In the genomic region with DNA sequence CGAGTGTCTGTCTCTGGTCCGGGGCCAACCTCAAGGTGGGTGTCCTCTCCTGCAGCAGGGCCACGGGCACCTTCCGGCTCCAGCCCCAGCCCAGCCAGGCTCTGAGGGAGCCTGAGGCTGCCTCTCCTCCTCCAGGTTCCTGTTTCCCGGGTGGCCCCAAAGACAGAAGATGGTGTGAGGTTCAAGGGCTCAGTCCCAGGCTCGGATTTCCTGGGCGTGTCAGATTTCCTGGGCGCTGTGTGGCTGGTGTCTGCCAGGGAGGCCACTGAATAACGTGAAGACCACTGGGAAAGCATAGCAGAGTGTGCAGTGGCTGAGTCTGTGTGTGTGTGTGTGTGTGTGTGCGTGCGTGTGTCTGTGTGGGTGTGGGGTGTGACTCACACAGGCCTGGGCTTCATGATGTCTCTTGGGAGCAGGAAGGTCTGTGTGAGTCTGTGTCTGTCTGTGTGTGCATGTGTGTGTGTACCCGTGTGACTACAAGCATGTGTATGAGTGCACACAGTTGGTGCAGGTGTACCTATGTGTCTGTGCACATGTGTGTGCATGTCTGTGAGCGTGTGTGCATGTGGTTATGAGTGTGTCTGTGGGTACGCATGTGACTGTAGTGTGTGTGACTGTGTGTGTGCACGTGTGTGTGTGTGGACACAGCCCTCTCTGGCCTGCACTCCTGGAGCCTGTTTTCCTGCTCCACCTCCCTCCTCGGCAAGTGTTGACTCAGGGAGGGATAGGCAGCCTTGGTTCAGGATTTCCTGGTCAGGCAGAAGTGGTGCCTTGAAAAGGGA, we compare ENCODE assay signal across 8 cellular contexts. TPM values are rescaled to one million over a fixed set of nuclear protein-coding genes. Genes with fewer than 3 reads are reported as not detected.
DNase-seq lines count a peak whose midpoint lies in the region; ATAC-seq and TF ChIP-seq lines count a peak whose summit lies in the region.

No MANE protein-coding gene starts in this region.

- H3K4me3 ChIP-seq in fibroblast of pulmonary artery (replicated peaks; ENCODE audit: low read depth, low read length) = no peak overlapping the region

- ATAC-seq in WTC11 = no peak
- ATAC-seq in sciatic nerve = peak; percentile 67
- ATAC-seq in GM21529 (IDR thresholded peaks at IDR 0.05; ENCODE audit: unreplicated experiment) = no peak

- intact Hi-C loops in sciatic nerve (cut with DNase I) = no loop called here

- H3K36me3 Mint-ChIP-seq in WTC11 = no peaks in the 10 kb centered on the region

- H3K27me3 Mint-ChIP-seq in WTC11 (ENCODE audit: low read depth) = no peaks in the 10 kb centered on the region

- peak overlapping the region; percentile 79 for H3K27ac Mint-ChIP-seq in WTC11

- peaks cover 20% of the 10 kb centered on the region for H3K4me1 Mint-ChIP-seq in WTC11

- H3K4me3 Mint-ChIP-seq in WTC11 = no peak overlapping the region

- no peak for TF ChIP-seq CTCF in WTC11 (IDR thresholded peaks at IDR 0.05)
- TF ChIP-seq CTCF in fibroblast of pulmonary artery (IDR thresholded peaks at IDR 0.05; ENCODE audit: low read length, missing control alignments) = no peak

- no peaks in the 10 kb centered on the region for H3K9me3 Mint-ChIP-seq in WTC11

- CTCF ChIA-PET in WTC11 (lab: Charles Lee) = interaction anchor here (1.0 to 1.8 kb wide), 3 partner anchors 25 to 133 kb away, joined by 3 to 7 read pairs (median 4); no protein-coding TSS in a partner anchor

- peak; percentile 77 for DNase-seq in activated effector memory CD4-positive, alpha-beta T cell treated with anti-CD3 and anti-CD28 coated beads, Interleukin-2, amount 50 U/mL, for 16 hours
- no peak for DNase-seq in activated effector memory CD4-positive, alpha-beta T cell treated with Interleukin-2 at 50 U/mL for 16 hours
- DNase-seq in WTC11 (ENCODE audit: low spot score) (no peak), fibroblast of pulmonary artery (ENCODE audit: low read depth) (peak; percentile 85), sciatic nerve (ENCODE audit: low spot score) (no peak), midbrain (lab: John Stamatoyannopoulos, UW) (no peak), NCI-H345 treated with DMSO at 0.1 percent for 48 hours (lab: John Stamatoyannopoulos, UW; ENCODE audit: unreplicated experiment) (no peak)

- POLR2A ChIA-PET in WTC11 (lab: Charles Lee) = no interaction called here

TF ChIP-seq in WTC11, 78 proteins besides CTCF, POLR2A, EP300 and RAD21:
- TF ChIP-seq RORB (CRISPR knock-in tag; IDR thresholded peaks at IDR 0.05) = no peak
- TF ChIP-seq, protein P1, sequence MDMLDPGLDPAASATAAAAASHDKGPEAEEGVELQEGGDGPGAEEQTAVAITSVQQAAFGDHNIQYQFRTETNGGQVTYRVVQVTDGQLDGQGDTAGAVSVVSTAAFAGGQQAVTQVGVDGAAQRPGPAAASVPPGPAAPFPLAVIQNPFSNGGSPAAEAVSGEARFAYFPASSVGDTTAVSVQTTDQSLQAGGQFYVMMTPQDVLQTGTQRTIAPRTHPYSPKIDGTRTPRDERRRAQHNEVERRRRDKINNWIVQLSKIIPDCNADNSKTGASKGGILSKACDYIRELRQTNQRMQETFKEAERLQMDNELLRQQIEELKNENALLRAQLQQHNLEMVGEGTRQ (CRISPR knock-in tag; IDR thresholded peaks at IDR 0.05) = no peak
- TF ChIP-seq, protein P2, sequence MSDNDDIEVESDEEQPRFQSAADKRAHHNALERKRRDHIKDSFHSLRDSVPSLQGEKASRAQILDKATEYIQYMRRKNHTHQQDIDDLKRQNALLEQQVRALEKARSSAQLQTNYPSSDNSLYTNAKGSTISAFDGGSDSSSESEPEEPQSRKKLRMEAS (CRISPR knock-in tag; IDR thresholded peaks at IDR 0.05) = no peak
- TF ChIP-seq, protein P3, sequence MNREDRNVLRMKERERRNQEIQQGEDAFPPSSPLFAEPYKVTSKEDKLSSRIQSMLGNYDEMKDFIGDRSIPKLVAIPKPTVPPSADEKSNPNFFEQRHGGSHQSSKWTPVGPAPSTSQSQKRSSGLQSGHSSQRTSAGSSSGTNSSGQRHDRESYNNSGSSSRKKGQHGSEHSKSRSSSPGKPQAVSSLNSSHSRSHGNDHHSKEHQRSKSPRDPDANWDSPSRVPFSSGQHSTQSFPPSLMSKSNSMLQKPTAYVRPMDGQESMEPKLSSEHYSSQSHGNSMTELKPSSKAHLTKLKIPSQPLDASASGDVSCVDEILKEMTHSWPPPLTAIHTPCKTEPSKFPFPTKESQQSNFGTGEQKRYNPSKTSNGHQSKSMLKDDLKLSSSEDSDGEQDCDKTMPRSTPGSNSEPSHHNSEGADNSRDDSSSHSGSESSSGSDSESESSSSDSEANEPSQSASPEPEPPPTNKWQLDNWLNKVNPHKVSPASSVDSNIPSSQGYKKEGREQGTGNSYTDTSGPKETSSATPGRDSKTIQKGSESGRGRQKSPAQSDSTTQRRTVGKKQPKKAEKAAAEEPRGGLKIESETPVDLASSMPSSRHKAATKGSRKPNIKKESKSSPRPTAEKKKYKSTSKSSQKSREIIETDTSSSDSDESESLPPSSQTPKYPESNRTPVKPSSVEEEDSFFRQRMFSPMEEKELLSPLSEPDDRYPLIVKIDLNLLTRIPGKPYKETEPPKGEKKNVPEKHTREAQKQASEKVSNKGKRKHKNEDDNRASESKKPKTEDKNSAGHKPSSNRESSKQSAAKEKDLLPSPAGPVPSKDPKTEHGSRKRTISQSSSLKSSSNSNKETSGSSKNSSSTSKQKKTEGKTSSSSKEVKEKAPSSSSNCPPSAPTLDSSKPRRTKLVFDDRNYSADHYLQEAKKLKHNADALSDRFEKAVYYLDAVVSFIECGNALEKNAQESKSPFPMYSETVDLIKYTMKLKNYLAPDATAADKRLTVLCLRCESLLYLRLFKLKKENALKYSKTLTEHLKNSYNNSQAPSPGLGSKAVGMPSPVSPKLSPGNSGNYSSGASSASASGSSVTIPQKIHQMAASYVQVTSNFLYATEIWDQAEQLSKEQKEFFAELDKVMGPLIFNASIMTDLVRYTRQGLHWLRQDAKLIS (CRISPR knock-in tag; IDR thresholded peaks at IDR 0.05; ENCODE audit: borderline replicate concordance) = no peak
- no peak for TF ChIP-seq TEAD1 (CRISPR knock-in tag; IDR thresholded peaks at IDR 0.05)
- TF ChIP-seq, protein P4, sequence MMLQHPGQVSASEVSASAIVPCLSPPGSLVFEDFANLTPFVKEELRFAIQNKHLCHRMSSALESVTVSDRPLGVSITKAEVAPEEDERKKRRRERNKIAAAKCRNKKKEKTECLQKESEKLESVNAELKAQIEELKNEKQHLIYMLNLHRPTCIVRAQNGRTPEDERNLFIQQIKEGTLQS (CRISPR knock-in tag; conservative IDR thresholded peaks at IDR 0.05) = no peak
- TF ChIP-seq, protein P5, sequence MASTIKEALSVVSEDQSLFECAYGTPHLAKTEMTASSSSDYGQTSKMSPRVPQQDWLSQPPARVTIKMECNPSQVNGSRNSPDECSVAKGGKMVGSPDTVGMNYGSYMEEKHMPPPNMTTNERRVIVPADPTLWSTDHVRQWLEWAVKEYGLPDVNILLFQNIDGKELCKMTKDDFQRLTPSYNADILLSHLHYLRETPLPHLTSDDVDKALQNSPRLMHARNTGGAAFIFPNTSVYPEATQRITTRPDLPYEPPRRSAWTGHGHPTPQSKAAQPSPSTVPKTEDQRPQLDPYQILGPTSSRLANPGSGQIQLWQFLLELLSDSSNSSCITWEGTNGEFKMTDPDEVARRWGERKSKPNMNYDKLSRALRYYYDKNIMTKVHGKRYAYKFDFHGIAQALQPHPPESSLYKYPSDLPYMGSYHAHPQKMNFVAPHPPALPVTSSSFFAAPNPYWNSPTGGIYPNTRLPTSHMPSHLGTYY (CRISPR knock-in tag; IDR thresholded peaks at IDR 0.05) = no peak
- TF ChIP-seq GABPB1 (CRISPR knock-in tag; IDR thresholded peaks at IDR 0.05) = no peak
- no peak for TF ChIP-seq FOXP1 (CRISPR knock-in tag; IDR thresholded peaks at IDR 0.05; ENCODE audit: borderline replicate concordance)
- TF ChIP-seq, protein P6, sequence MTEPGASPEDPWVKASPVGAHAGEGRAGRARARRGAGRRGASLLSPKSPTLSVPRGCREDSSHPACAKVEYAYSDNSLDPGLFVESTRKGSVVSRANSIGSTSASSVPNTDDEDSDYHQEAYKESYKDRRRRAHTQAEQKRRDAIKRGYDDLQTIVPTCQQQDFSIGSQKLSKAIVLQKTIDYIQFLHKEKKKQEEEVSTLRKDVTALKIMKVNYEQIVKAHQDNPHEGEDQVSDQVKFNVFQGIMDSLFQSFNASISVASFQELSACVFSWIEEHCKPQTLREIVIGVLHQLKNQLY (CRISPR knock-in tag; IDR thresholded peaks at IDR 0.05) = no peak
- TF ChIP-seq NR3C1 (CRISPR knock-in tag; conservative IDR thresholded peaks at IDR 0.05; ENCODE audit: low read depth) = no peak

RNA-seq across cellular contexts. Expression of a gene that starts 28.3 kb away (rescaled TPM):
- total RNA-seq in WTC11 (2021) (5.6 to 6.6 TPM (median 5.8 TPM) in 3 replicates), sciatic nerve (20.4 TPM)

RNA-seq across cellular contexts. Expression of a gene that starts 48.4 kb away (rescaled TPM):
- total RNA-seq in WTC11 (2021) = 4.2 to 4.9 TPM (median 4.4 TPM) in 3 replicates
- total RNA-seq in sciatic nerve = 9.0 TPM

Comparison
In these comparisons a context has a peak if more than half of its experiments do, and no peak if none do; other contexts are left out.
1. DNase-seq: peak in activated effector memory CD4-positive, alpha-beta T cell treated with anti-CD3 and anti-CD28 coated beads, Interleukin-2, amount 50 U/mL, for 16 hours (single experiment) and fibroblast of pulmonary artery (single experiment); none in activated effector memory CD4-positive, alpha-beta T cell treated with Interleukin-2 at 50 U/mL for 16 hours (single experiment), WTC11 (single experiment), sciatic nerve (single experiment), midbrain (single experiment) and NCI-H345 treated with DMSO at 0.1 percent for 48 hours (single experiment).